In the genomic region with DNA sequence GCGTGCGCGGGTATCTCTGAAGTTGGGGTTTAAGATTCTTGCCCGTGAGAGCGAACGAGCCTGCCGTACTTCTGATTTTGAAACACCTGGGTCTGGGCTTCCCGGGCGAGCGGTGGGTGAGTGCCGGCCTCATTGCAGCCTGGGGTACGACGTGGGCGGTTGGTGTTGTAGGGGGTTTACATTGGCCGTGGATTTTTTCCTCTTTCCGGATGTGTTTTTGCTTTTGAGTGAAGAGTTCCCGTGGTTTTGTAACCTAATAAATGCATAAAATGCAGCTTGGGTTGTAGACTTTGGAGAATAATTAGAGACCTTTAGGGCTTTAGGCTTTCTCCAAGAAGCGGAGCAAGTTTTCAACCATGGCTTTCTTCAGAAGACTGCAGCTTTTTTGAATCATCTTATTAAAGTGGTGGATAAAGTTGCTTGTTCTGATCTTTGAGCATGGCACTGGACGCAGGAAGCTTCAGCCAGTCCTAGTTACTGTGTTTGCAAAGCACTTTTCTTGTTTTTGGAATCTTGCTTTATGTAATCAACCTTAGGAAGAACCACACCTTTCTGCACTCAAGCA, we compare ENCODE assay signal across 8 cellular contexts. TPM values are rescaled to one million over a fixed set of nuclear protein-coding genes. Genes with fewer than 3 reads are reported as not detected.
DNase-seq lines count a peak whose midpoint lies in the region; ATAC-seq and TF ChIP-seq lines count a peak whose summit lies in the region.

No MANE protein-coding gene starts in this region.

- H3K36me3 ChIP-seq in vagina, result no peaks in the 10 kb centered on the region

- intact Hi-C loops in vagina (cut with DNase I), result no loop called here

- in situ Hi-C loops in astrocyte of the spinal cord (cut with HindIII; ENCODE audit: low sequenced_read_pairs), result no loop called here

- H3K4me3 ChIP-seq in AG04449 (ENCODE audit: low read depth, low read length) (peak overlapping the region; percentile 94), astrocyte of the spinal cord (ENCODE audit: low read depth, low read length) (peak overlapping the region; percentile 87), vagina (peak overlapping the region; percentile 85 to 94)

- POLR2A ChIA-PET in AG04449 (lab: Yijun Ruan, JAX), result interaction anchor here (1.2 kb wide), 1 partner anchor 118 kb away, joined by 3 read pairs; no protein-coding TSS in a partner anchor

- no peaks in the 10 kb centered on the region for H3K9me3 ChIP-seq in vagina

- peaks cover 20% of the 10 kb centered on the region for H3K4me1 ChIP-seq in vagina

- H3K27me3 ChIP-seq in vagina, result no peaks in the 10 kb centered on the region

- CTCF ChIA-PET in AG04449 (lab: Yijun Ruan, JAX), result interaction anchor here (0.8 to 2.8 kb wide), 5 partner anchors 11 to 118 kb away, joined by 3 to 17 read pairs (median 3); no protein-coding TSS in a partner anchor

- peak overlapping the region; percentile 93 for H3K27ac ChIP-seq in vagina

- TF ChIP-seq CTCF in AG04449 (IDR thresholded peaks at IDR 0.05; ENCODE audit: insufficient read depth, low read length, missing control alignments), result no peak
- no peak for TF ChIP-seq CTCF in astrocyte of the spinal cord (IDR thresholded peaks at IDR 0.05; ENCODE audit: low read depth, low read length)
- no peak for TF ChIP-seq CTCF in vagina (IDR thresholded peaks at IDR 0.05)

- no peak for DNase-seq in AG04449 (ENCODE audit: low read depth, low spot score)
- DNase-seq in HCEC 1CT, result peak; percentile 6
- no peak for DNase-seq in astrocyte of the spinal cord (ENCODE audit: low read depth, low spot score)
- peak; percentile 7 to 11 for DNase-seq in lung microvascular endothelial cell (ENCODE audit: low read depth in 2 of 2)
- DNase-seq in vagina (ENCODE audit: extremely low spot score in 2 of 2), result no peak
- no peak for DNase-seq in DMS79 treated with DMSO at 0.1 percent for 48 hours (lab: John Stamatoyannopoulos, UW)

- TF ChIP-seq POLR2A in vagina (IDR thresholded peaks at IDR 0.05), result no peak

- ATAC-seq in GM21786 (IDR thresholded peaks at IDR 0.05; ENCODE audit: unreplicated experiment) (no peak), HG03280 (IDR thresholded peaks at IDR 0.05; ENCODE audit: unreplicated experiment) (no peak)

RNA-seq across cellular contexts. Expression of gene FARS2, which starts 0.3 kb away (rescaled TPM):
- total RNA-seq in lung microvascular endothelial cell (21.4 and 22.0 TPM in 2 replicates), vagina (16.5 TPM)

RNA-seq across cellular contexts. Expression of gene LYRM4, which starts 0.9 kb away (rescaled TPM):
- total RNA-seq in lung microvascular endothelial cell (14.6 and 14.7 TPM in 2 replicates), vagina (19.2 TPM)

Comparison
In these comparisons a context has a peak if more than half of its experiments do, and no peak if none do; other contexts are left out.
1. DNase-seq: peak in HCEC 1CT (single experiment) and lung microvascular endothelial cell (2 of 2); none in AG04449 (single experiment), astrocyte of the spinal cord (single experiment), vagina (0 of 2) and DMS79 treated with DMSO at 0.1 percent for 48 hours (single experiment).
2. Peak in every context shown above with its lines, with median percentiles within 50 percentile points of each other: H3K4me3 ChIP-seq.